In the genomic region with DNA sequence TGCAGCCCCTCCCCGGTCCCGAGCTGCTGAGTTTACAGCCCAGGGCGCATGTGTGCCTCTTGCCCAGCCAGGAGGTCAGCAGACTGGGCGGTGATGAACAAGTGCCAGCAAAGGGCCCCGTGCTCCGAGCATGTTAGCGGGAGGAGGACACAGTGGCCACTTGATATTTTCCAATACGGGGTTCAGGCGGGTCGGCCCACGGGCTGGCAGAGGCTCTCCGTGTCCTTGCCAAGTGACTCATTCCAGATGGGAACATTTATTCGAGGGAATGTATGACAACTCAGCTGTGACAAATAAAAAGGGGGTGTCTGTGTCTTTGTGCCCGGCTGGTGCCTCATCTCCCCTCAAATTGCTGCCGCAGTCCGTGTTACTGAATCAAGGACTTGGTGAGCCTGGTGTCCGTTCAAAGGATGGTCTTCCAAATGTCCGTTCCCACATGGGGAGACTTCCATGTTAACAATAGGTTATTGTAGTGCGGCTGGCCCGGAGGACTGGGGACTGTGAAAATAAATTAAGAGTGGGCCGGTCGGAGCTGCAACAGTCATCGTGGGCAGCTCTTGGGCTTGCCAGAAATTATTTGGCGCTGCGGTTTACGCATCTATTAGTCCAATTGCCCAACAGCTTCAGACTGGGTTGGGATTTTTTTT, we compare ENCODE assay signal across 11 cellular contexts.
A peak's percentile ranks its signal among the peaks of the same experiment; 100 is the strongest.
DNase-seq lines count a peak whose midpoint lies in the region; ATAC-seq and TF ChIP-seq lines count a peak whose summit lies in the region.
"Had no signal": no experiment of that assay in that cellular context is flagged by ENCODE, and none has a peak within 500 bp of the region (broad histone marks: within the 10 kb centered on the region; RNA-seq: fewer than 3 reads in every experiment).

No MANE protein-coding gene starts in this region.

- no peaks in the 10 kb centered on the region for H3K9me3 ChIP-seq in mammary epithelial cell (replicated peaks; ENCODE audit: insufficient read depth, low read length)

- in situ Hi-C loops in mammary epithelial cell (cut with MboI; ENCODE audit: low sequenced_read_pairs in 2 of 2): loop anchor here in 1 of 2 donors (25.0 kb wide), 1 partner anchor 326 kb away; a partner anchor contains a TSS

- no peaks in the 10 kb centered on the region for H3K36me3 ChIP-seq in mammary epithelial cell (ENCODE audit: insufficient read depth, low read length)

- H4K20me1 ChIP-seq in mammary epithelial cell (ENCODE audit: insufficient read depth, low read length): no peaks in the 10 kb centered on the region

- DNase-seq in EL (peak; percentile 60), mammary epithelial cell (peak; percentile 64), hepatic stellate cell (ENCODE audit: low spot score) (peak; percentile 56), skeletal muscle cell (ENCODE audit: low read depth) (peak; percentile 47), NAMALWA (ENCODE audit: low spot score) (no peak)
- no peak for DNase-seq in stimulated activated CD4-positive, alpha-beta T cell treated with anti-CD3 and anti-CD28 coated beads, Interleukin-1b, Interleukin-23, amount 100 ng/mL, for 48 hours
- no peak for DNase-seq in activated effector memory CD4-positive, alpha-beta T cell treated with anti-CD3 and anti-CD28 coated beads, Interleukin-2, amount 50 U/mL, for 16 hours
- DNase-seq: activated naive CD8-positive, alpha-beta T cell treated with anti-CD3 and anti-CD28 coated beads, Interleukin-2, amount 10 ng/mL, durations not matched to agents 7 days and 5 days; NCI-H187 treated with DMSO at 0.1 percent for 48 hours; T-helper 1 cell had no signal

- peak overlapping the region; percentile 43 for H2AFZ ChIP-seq in mammary epithelial cell (ENCODE audit: low read depth, low read length)

- dilution Hi-C loops in mammary epithelial cell (cut with HindIII; ENCODE audit: low sequenced_read_pairs): no loop called here

- H3K4me2 ChIP-seq in mammary epithelial cell (ENCODE audit: insufficient read depth, low read depth, low read length): peak overlapping the region; percentile 73

- no peak overlapping the region for H3K27ac ChIP-seq in mammary epithelial cell (ENCODE audit: insufficient read depth, low read depth, low read length)

- intact Hi-C loops in mammary epithelial cell (cut with micrococcal nuclease): no loop called here

- H3K27me3 ChIP-seq in mammary epithelial cell (ENCODE audit: insufficient read depth, low read length): no peaks in the 10 kb centered on the region

- H3K4me3 ChIP-seq in mammary epithelial cell (replicated peaks in 1 of 3; ENCODE audit: insufficient read depth in 1 of 3, low read depth in 2 of 3, low read length in 3 of 3) (no peak overlapping the region), skeletal muscle cell (ENCODE audit: low read depth, low read length) (no peak overlapping the region)

- TF ChIP-seq CTCF in mammary epithelial cell (conservative IDR thresholded peaks at IDR 0.05 in 1 of 2, IDR thresholded peaks at IDR 0.05 in 1 of 2; ENCODE audit: extremely low read depth in 1 of 2, insufficient read depth in 1 of 2, low read depth in 1 of 2, low read length in 2 of 2): no peak

- ATAC-seq in GM18873 (IDR thresholded peaks at IDR 0.05; ENCODE audit: low FRiP score, unreplicated experiment): no peak

- H3K4me1 ChIP-seq in mammary epithelial cell (ENCODE audit: insufficient read depth, low read length): peaks cover 23% of the 10 kb centered on the region

- BruUV-seq in mammary epithelial cell (replicated peaks; lab: Mats Ljungman, UMichigan): no TSS peak

- CTCF ChIA-PET in mammary epithelial cell (lab: Charles Lee; ENCODE audit: low non-redundant PET): interaction anchor here (0.9 kb wide), 1 partner anchor 11 kb away, joined by 3 read pairs; no protein-coding TSS in a partner anchor

- WGBS in mammary epithelial cell (ENCODE audit: low coverage, missing lambda C conversion rate): 6% methylated on average over 19 of the region's 26 CpGs

- no peaks in the 10 kb centered on the region for H3K79me2 ChIP-seq in mammary epithelial cell (ENCODE audit: insufficient read depth, low read length)

- H3K9ac ChIP-seq in mammary epithelial cell (ENCODE audit: insufficient read depth, low read length): no peak overlapping the region

Comparison
In these comparisons a context has a peak if more than half of its experiments do, and no peak if none do; other contexts are left out.
1. DNase-seq: peak in EL (single experiment), mammary epithelial cell (single experiment), hepatic stellate cell (single experiment) and skeletal muscle cell (single experiment); none in stimulated activated CD4-positive, alpha-beta T cell treated with anti-CD3 and anti-CD28 coated beads, Interleukin-1b, Interleukin-23, amount 100 ng/mL, for 48 hours (single experiment), NAMALWA (single experiment) and activated effector memory CD4-positive, alpha-beta T cell treated with anti-CD3 and anti-CD28 coated beads, Interleukin-2, amount 50 U/mL, for 16 hours (single experiment).